In genomic region chr11:69092263-69092662, GRCh38 we compare ENCODE assay signal across 9 cellular contexts.
"Had no signal": no experiment of that assay in that cellular context is flagged by ENCODE, and none has a peak within 500 bp of the region (broad histone marks: within the 10 kb centered on the region; RNA-seq: fewer than 3 reads in every experiment).

No MANE protein-coding gene starts in this region.

- DNase-seq: H7, HFFc6, KBM-7 had no signal

- H3K27ac ChIP-seq: HL-60 had no signal

- H3K4me1 ChIP-seq: HAP-1 had no signal

- FAIRE-seq: HepG2 had no signal

- ATAC-seq: GM23338, HCT116, HepG2 had no signal

- H3K27ac Mint-ChIP-seq: GM23338, HFFc6, IgD-negative memory B cell had no signal

- H3K4me3 ChIP-seq: GM23338, HAP-1 had no signal

- H3K27me3 Mint-ChIP-seq: IgD-negative memory B cell had no signal

- H3K4me3 Mint-ChIP-seq: GM23338, HFFc6, IgD-negative memory B cell had no signal

- H3K9me3 ChIP-seq: HAP-1 had no signal

- H3K9me3 Mint-ChIP-seq: GM23338, HFFc6, IgD-negative memory B cell had no signal
